1 cellular context compared by ENCODE assay signal in the genomic region with DNA sequence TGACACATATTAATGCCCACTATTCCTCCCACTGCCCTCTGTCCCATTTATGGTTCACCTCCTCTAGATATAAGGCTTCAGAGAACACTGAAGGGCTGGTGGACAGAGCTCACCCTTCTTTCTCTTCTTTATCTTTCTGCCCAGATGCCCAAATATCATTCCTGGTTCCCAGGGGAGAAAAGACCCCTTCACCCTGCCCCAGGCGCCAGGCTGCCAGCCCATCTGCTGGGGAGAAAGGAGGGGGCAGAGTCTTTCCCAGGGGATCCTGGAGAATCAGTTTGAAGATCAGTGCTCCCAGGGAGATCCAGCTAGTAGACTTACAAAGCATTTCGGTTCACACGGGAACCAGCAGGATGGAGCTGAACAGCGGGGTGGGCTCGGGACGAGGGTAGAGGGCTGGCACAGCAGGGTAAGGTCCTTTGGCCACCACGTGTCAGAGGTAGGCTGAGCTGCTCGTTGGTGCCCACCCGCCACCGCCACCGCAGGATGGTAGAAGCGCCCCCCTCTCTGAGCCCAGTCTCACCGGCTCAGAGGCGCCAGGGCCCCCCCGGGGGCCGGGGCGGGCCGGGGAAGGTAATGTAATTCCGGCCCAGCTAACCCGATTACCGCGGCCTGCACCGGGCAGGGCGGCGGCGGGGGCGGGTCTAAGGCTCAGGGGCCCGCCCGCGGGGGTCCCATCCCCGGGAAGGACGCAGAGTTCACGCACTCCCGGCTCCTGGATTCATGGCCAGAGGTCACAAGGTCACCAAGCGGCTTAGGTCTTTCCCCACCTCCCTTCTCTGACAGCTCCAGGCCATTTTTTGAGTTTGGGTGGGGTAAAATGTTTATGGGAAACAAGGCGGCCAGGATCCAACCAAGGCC.
TF ChIP-seq lines count a peak whose summit lies in the region.

No MANE protein-coding gene starts in this region.

TF ChIP-seq in H1, 55 proteins besides CTCF, POLR2A, EP300 and RAD21:
- TF ChIP-seq RBBP5 (IDR thresholded peaks at IDR 0.05; ENCODE audit: borderline replicate concordance, low read depth, low read length): no peak
- TF ChIP-seq, protein P1, sequence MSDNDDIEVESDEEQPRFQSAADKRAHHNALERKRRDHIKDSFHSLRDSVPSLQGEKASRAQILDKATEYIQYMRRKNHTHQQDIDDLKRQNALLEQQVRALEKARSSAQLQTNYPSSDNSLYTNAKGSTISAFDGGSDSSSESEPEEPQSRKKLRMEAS (IDR thresholded peaks at IDR 0.05): peak; percentile 19; the same call in 1 of the 2 replicates
